ENCODE assay signal across 8 cellular contexts in genomic region chr3:122794483-122794778, GRCh38. TPM values are rescaled to one million over a fixed set of nuclear protein-coding genes. Genes with fewer than 3 reads are reported as not detected.
DNase-seq lines count a peak whose midpoint lies in the region; ATAC-seq and TF ChIP-seq lines count a peak whose summit lies in the region.

No MANE protein-coding gene starts in this region.

- H3K4me3 Mint-ChIP-seq in progenitor cell of endocrine pancreas (ENCODE audit: low read depth), result no peak overlapping the region

- no peaks in the 10 kb centered on the region for H3K36me3 Mint-ChIP-seq in progenitor cell of endocrine pancreas (ENCODE audit: insufficient read depth)

- TF ChIP-seq CTCF in RWPE2 (IDR thresholded peaks at IDR 0.05; ENCODE audit: poor library complexity, severe bottlenecking) (no peak), progenitor cell of endocrine pancreas (IDR thresholded peaks at IDR 0.05; ENCODE audit: unreplicated experiment) (no peak)

- no peaks in the 10 kb centered on the region for H3K27me3 ChIP-seq in RWPE2 (ENCODE audit: insufficient read depth, poor library complexity, severe bottlenecking)

- DNase-seq in GM04503 (ENCODE audit: low read depth) (peak; percentile 16), RWPE2 (ENCODE audit: low spot score) (no peak), fibroblast of gingiva (ENCODE audit: low read depth) (peak; percentile 52), progenitor cell of endocrine pancreas (ENCODE audit: low spot score, unreplicated experiment) (no peak), medulla oblongata (ENCODE audit: extremely low spot score) (no peak), UCSD-AML1 (lab: John Stamatoyannopoulos, UW; ENCODE audit: unreplicated experiment) (no peak), NCI-H524 (lab: John Stamatoyannopoulos, UW) (no peak)

- no peak for ATAC-seq in RWPE2 (ENCODE audit: low read depth)
- no peak for ATAC-seq in HG03342 (IDR thresholded peaks at IDR 0.05; ENCODE audit: unreplicated experiment)

- H3K27ac ChIP-seq in RWPE2 (ENCODE audit: poor library complexity, severe bottlenecking), result peak overlapping the region; percentile 86

- H3K27me3 Mint-ChIP-seq in progenitor cell of endocrine pancreas, result no peaks in the 10 kb centered on the region

- H3K36me3 ChIP-seq in RWPE2 (ENCODE audit: low read depth), result no peaks in the 10 kb centered on the region

- no peaks in the 10 kb centered on the region for H3K9me3 Mint-ChIP-seq in progenitor cell of endocrine pancreas (ENCODE audit: low read depth)

- peaks cover 20% of the 10 kb centered on the region for H3K4me1 ChIP-seq in RWPE2 (ENCODE audit: insufficient read depth, poor library complexity, severe bottlenecking)

- peaks cover 20% of the 10 kb centered on the region for H3K4me1 Mint-ChIP-seq in progenitor cell of endocrine pancreas (ENCODE audit: low read depth)

- peak overlapping the region; percentile 100 for H3K27ac Mint-ChIP-seq in progenitor cell of endocrine pancreas

- H3K9me3 ChIP-seq in RWPE2 (ENCODE audit: severe bottlenecking), result no peaks in the 10 kb centered on the region

- peak overlapping the region; percentile 58 for H3K4me3 ChIP-seq in RWPE2 (ENCODE audit: severe bottlenecking)

RNA-seq across cellular contexts. Expression of gene SLC49A4, which starts 0.4 kb away (rescaled TPM):
- 17.5 and 20.0 TPM in 2 replicates for total RNA-seq in progenitor cell of endocrine pancreas

RNA-seq across cellular contexts. Expression of gene HSPBAP1, which starts 0.8 kb away (rescaled TPM):
- 11.9 and 12.8 TPM in 2 replicates for total RNA-seq in progenitor cell of endocrine pancreas

Comparison
In these comparisons a context has a peak if more than half of its experiments do, and no peak if none do; other contexts are left out.
1. DNase-seq: peak in GM04503 (single experiment) and fibroblast of gingiva (single experiment); none in RWPE2 (single experiment), progenitor cell of endocrine pancreas (single experiment), medulla oblongata (single experiment), UCSD-AML1 (single experiment) and NCI-H524 (0 of 2).